ENCODE assay signal across 1 cellular context in genomic region chr20:462199-462991, GRCh38.
TF ChIP-seq lines count a peak whose summit lies in the region.

Gene TBC1D20 (minus strand): TSS chr20:462533. CDS start chr20:462405, 128 bp downstream.

TF ChIP-seq in HEK293, 187 proteins besides CTCF, POLR2A, EP300 and RAD21 (continued from another document):
- TF ChIP-seq PRDM10 (tag by site-specific recombination; IDR thresholded peaks at IDR 0.05) (peak; percentile 22; the same call in 1 of the 2 replicates), ZNF677 (tag by site-specific recombination; IDR thresholded peaks at IDR 0.05) (0 out of 2 replicates have a peak, but pooled peaks have one; percentile 44), ZNF791 (tag by site-specific recombination; IDR thresholded peaks at IDR 0.05) (no peak), TRIM28 (IDR thresholded peaks at IDR 0.05; ENCODE audit: borderline replicate concordance, low read length) (peak; percentile 37; the same call in 1 of the 2 replicates), ZNF341 (tag by site-specific recombination; IDR thresholded peaks at IDR 0.05; ENCODE audit: low read depth) (peak; percentile 83), ZNF580 (tag by site-specific recombination; IDR thresholded peaks at IDR 0.05) (no peak), ZNF629 (tag by site-specific recombination; IDR thresholded peaks at IDR 0.05) (0 out of 2 replicates have a peak, but pooled peaks have one; percentile 23), WT1 (tag by site-specific recombination; IDR thresholded peaks at IDR 0.05) (no peak)
- TF ChIP-seq, protein P1, sequence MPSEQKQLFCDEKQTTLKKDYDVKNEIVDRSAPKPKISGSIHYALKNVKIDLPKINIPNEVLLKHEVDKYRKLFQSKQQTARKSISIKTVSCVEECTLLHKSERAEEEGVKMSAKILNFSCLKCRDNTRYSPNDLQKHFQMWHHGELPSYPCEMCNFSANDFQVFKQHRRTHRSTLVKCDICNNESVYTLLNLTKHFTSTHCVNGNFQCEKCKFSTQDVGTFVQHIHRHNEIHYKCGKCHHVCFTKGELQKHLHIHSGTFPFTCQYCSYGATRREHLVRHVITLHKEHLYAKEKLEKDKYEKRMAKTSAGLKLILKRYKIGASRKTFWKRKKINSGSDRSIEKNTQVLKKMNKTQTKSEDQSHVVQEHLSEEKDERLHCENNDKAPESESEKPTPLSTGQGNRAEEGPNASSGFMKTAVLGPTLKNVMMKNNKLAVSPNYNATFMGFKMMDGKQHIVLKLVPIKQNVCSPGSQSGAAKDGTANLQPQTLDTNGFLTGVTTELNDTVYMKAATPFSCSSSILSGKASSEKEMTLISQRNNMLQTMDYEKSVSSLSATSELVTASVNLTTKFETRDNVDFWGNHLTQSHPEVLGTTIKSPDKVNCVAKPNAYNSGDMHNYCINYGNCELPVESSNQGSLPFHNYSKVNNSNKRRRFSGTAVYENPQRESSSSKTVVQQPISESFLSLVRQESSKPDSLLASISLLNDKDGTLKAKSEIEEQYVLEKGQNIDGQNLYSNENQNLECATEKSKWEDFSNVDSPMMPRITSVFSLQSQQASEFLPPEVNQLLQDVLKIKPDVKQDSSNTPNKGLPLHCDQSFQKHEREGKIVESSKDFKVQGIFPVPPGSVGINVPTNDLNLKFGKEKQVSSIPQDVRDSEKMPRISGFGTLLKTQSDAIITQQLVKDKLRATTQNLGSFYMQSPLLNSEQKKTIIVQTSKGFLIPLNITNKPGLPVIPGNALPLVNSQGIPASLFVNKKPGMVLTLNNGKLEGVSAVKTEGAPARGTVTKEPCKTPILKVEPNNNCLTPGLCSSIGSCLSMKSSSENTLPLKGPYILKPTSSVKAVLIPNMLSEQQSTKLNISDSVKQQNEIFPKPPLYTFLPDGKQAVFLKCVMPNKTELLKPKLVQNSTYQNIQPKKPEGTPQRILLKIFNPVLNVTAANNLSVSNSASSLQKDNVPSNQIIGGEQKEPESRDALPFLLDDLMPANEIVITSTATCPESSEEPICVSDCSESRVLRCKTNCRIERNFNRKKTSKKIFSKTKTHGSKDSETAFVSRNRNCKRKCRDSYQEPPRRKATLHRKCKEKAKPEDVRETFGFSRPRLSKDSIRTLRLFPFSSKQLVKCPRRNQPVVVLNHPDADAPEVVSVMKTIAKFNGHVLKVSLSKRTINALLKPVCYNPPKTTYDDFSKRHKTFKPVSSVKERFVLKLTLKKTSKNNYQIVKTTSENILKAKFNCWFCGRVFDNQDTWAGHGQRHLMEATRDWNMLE (tag by site-specific recombination; conservative IDR thresholded peaks at IDR 0.05; ENCODE audit: low read depth), result 0 out of 2 replicates have a peak, but pooled peaks have one; percentile 25
- TF ChIP-seq, protein P2, sequence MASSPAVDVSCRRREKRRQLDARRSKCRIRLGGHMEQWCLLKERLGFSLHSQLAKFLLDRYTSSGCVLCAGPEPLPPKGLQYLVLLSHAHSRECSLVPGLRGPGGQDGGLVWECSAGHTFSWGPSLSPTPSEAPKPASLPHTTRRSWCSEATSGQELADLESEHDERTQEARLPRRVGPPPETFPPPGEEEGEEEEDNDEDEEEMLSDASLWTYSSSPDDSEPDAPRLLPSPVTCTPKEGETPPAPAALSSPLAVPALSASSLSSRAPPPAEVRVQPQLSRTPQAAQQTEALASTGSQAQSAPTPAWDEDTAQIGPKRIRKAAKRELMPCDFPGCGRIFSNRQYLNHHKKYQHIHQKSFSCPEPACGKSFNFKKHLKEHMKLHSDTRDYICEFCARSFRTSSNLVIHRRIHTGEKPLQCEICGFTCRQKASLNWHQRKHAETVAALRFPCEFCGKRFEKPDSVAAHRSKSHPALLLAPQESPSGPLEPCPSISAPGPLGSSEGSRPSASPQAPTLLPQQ (tag by site-specific recombination; IDR thresholded peaks at IDR 0.05), result no peak
